In genomic region chr7:150283605-150284004, GRCh38 we compare ENCODE assay signal across 13 cellular contexts. TPM values are rescaled to one million over a fixed set of nuclear protein-coding genes. Genes with fewer than 3 reads are reported as not detected.
A peak's percentile ranks its signal among the peaks of the same experiment; 100 is the strongest.
DNase-seq lines count a peak whose midpoint lies in the region; ATAC-seq, FAIRE-seq and TF ChIP-seq lines count a peak whose summit lies in the region.
"Not testable (repeated sequence)": the region's sequence is repeated elsewhere in the genome, so short reads cannot be mapped to it uniquely, and the experiment has no call there.
"Had no signal": no experiment of that assay in that cellular context is flagged by ENCODE, and none has a peak within 500 bp of the region (broad histone marks: within the 10 kb centered on the region; RNA-seq: fewer than 3 reads in every experiment).

No MANE protein-coding gene starts in this region.

- not testable (repeated sequence) for H3K79me2 ChIP-seq in endothelial cell of umbilical vein (ENCODE audit: control insufficient read depth, insufficient read depth, low read length)

- not testable (repeated sequence) for H3K9me1 ChIP-seq in endothelial cell of umbilical vein (replicated peaks; ENCODE audit: control insufficient read depth, extremely low read depth, insufficient read depth, low read length)

- H3K27me3 Mint-ChIP-seq in activated B cell treated with CpG ODN at 0.5 μM for 24 hours; activated T-cell treated with anti-CD3 and anti-CD28 coated beads, Interleukin-2, amount 50 U/mL, for 4 hours (ENCODE audit: low read depth): not testable (repeated sequence)

- ATAC-seq in A549 (peak; percentile 52 to 62; a peak in 1 of 6 replicates), Panc1 (peak; percentile 80), activated B cell treated with CpG ODN at 0.5 μM for 24 hours (ENCODE audit: low read depth) (peak; percentile 21)
- peak; percentile 88 to 93 for ATAC-seq in activated T-cell treated with anti-CD3 and anti-CD28 coated beads, Interleukin-2, amount 50 U/mL, for 4 hours
- ATAC-seq in activated naive CD4-positive, alpha-beta T cell treated with anti-CD3 and anti-CD28 coated beads, Interleukin-2, amount 50 U/mL, for 72 hours = peak; percentile 84 to 89
- peak; percentile 89 for ATAC-seq in stimulated activated effector memory CD8-positive, alpha-beta T cell treated with anti-CD3 and anti-CD28 coated beads, Interleukin-12 subunit alpha, Interleukin-12 subunit beta, amount 100 ng/mL, for 72 hours

- not testable (repeated sequence) for H3K27ac ChIP-seq in A549; Panc1 (ENCODE audit: low read length); endothelial cell of umbilical vein (ENCODE audit: insufficient read depth, low read depth, low read length)

- H3K9me3 Mint-ChIP-seq in activated B cell treated with CpG ODN at 0.5 μM for 24 hours; activated T-cell treated with anti-CD3 and anti-CD28 coated beads, Interleukin-2, amount 50 U/mL, for 4 hours; activated naive CD4-positive, alpha-beta T cell treated with anti-CD3 and anti-CD28 coated beads, Interleukin-2, amount 50 U/mL, for 72 hours; stimulated activated effector memory CD8-positive, alpha-beta T cell treated with anti-CD3 and anti-CD28 coated beads, Interleukin-12 subunit alpha, Interleukin-12 subunit beta, amount 100 ng/mL, for 72 hours: not testable (repeated sequence)

- not testable (repeated sequence) for TF ChIP-seq EP300 in A549 (IDR thresholded peaks at IDR 0.05)

- DNase-seq in A549 (ENCODE audit: low read depth in 1 of 2, low spot score in 1 of 2); Panc1 (ENCODE audit: low read depth, low spot score); activated B cell treated with CpG ODN at 0.5 μM for 24 hours; activated T-cell treated with anti-CD3 and anti-CD28 coated beads, Interleukin-2, amount 50 U/mL, for 4 hours; activated naive CD4-positive, alpha-beta T cell treated with anti-CD3 and anti-CD28 coated beads, Interleukin-2, amount 50 U/mL, for 72 hours (ENCODE audit: low spot score in 2 of 2); endothelial cell of umbilical vein (ENCODE audit: low read depth, low spot score); stimulated activated effector memory CD8-positive, alpha-beta T cell treated with anti-CD3 and anti-CD28 coated beads, Interleukin-12 subunit alpha, Interleukin-12 subunit beta, amount 100 ng/mL, for 72 hours (ENCODE audit: low spot score in 2 of 2): not testable (repeated sequence)

- dilution Hi-C loops in endothelial cell of umbilical vein (cut with MboI; ENCODE audit: extremely low pct_ligation_motif_present, low sequenced_read_pairs) = not testable (repeated sequence)

- H3K4me3 Mint-ChIP-seq in activated B cell treated with CpG ODN at 0.5 μM for 24 hours; activated T-cell treated with anti-CD3 and anti-CD28 coated beads, Interleukin-2, amount 50 U/mL, for 4 hours; stimulated activated effector memory CD8-positive, alpha-beta T cell treated with anti-CD3 and anti-CD28 coated beads, Interleukin-12 subunit alpha, Interleukin-12 subunit beta, amount 100 ng/mL, for 72 hours: not testable (repeated sequence)

- POLR2A ChIA-PET in A549 (lab: Yijun Ruan, JAX); Panc1 (lab: Charles Lee); activated B cell treated with CpG ODN at 0.5 μM for 24 hours (lab: Charles Lee); endothelial cell of umbilical vein (lab: Charles Lee): not testable (repeated sequence)

- intact Hi-C loops in Panc1 (cut with micrococcal nuclease; ENCODE audit: unreplicated experiment) (loop anchor here (10.0 kb wide), 2 partner anchors 141 to 471 kb away; no protein-coding TSS in a partner anchor), activated B cell treated with CpG ODN at 0.5 μM for 24 hours (cut with micrococcal nuclease) (loop anchor here (10.0 kb wide), 1 partner anchor 701 kb away; no protein-coding TSS in a partner anchor), endothelial cell of umbilical vein (cut with micrococcal nuclease) (loop anchor here (10.0 kb wide), 1 partner anchor 471 kb away; no protein-coding TSS in a partner anchor)

- H3K27me3 ChIP-seq in Panc1 (ENCODE audit: control insufficient read depth, insufficient read depth, low read length); endothelial cell of umbilical vein (ENCODE audit: control insufficient read depth in 2 of 2, insufficient read depth in 2 of 2, low read length in 2 of 2): not testable (repeated sequence)

- H3K4me3 ChIP-seq in A549; Panc1 (ENCODE audit: low read depth in 2 of 2, low read length in 2 of 2); endothelial cell of umbilical vein (replicated peaks in 1 of 3; ENCODE audit: insufficient read depth in 1 of 3, low read depth in 1 of 3, low read length in 3 of 3): not testable (repeated sequence)

- not testable (repeated sequence) for H2AFZ ChIP-seq in endothelial cell of umbilical vein (ENCODE audit: low read depth, low read length)

- not testable (repeated sequence) for H3K4me1 Mint-ChIP-seq in activated B cell treated with CpG ODN at 0.5 μM for 24 hours; activated T-cell treated with anti-CD3 and anti-CD28 coated beads, Interleukin-2, amount 50 U/mL, for 4 hours (ENCODE audit: low read depth); stimulated activated effector memory CD8-positive, alpha-beta T cell treated with anti-CD3 and anti-CD28 coated beads, Interleukin-12 subunit alpha, Interleukin-12 subunit beta, amount 100 ng/mL, for 72 hours

- not testable (repeated sequence) for H3K27ac Mint-ChIP-seq in activated B cell treated with CpG ODN at 0.5 μM for 24 hours; activated naive CD4-positive, alpha-beta T cell treated with anti-CD3 and anti-CD28 coated beads, Interleukin-2, amount 50 U/mL, for 72 hours; stimulated activated effector memory CD8-positive, alpha-beta T cell treated with anti-CD3 and anti-CD28 coated beads, Interleukin-12 subunit alpha, Interleukin-12 subunit beta, amount 100 ng/mL, for 72 hours

- WGBS in A549 (ENCODE audit: missing lambda C conversion rate) = 3% methylated on average over 6 of the region's 6 CpGs

- not testable (repeated sequence) for H3K9ac ChIP-seq in endothelial cell of umbilical vein (replicated peaks; ENCODE audit: extremely low read depth, insufficient read depth, low read length)

- TF ChIP-seq CTCF in A549 (IDR thresholded peaks at IDR 0.05); Panc1 (IDR thresholded peaks at IDR 0.05); activated B cell treated with CpG ODN at 0.5 μM for 24 hours (IDR thresholded peaks at IDR 0.05); endothelial cell of umbilical vein (IDR thresholded peaks at IDR 0.05; ENCODE audit: extremely low read depth in 1 of 2, insufficient read depth in 1 of 2, low read depth in 1 of 2, low read length in 2 of 2): not testable (repeated sequence)

- CTCF ChIA-PET in A549 (lab: Yijun Ruan, JAX); Panc1 (lab: Charles Lee); activated B cell treated with CpG ODN at 0.5 μM for 24 hours (lab: Charles Lee); endothelial cell of umbilical vein (lab: Charles Lee): not testable (repeated sequence)

- not testable (repeated sequence) for H3K36me3 Mint-ChIP-seq in activated B cell treated with CpG ODN at 0.5 μM for 24 hours (ENCODE audit: low read depth); activated T-cell treated with anti-CD3 and anti-CD28 coated beads, Interleukin-2, amount 50 U/mL, for 4 hours (ENCODE audit: insufficient read depth); activated naive CD4-positive, alpha-beta T cell treated with anti-CD3 and anti-CD28 coated beads, Interleukin-2, amount 50 U/mL, for 72 hours; stimulated activated effector memory CD8-positive, alpha-beta T cell treated with anti-CD3 and anti-CD28 coated beads, Interleukin-12 subunit alpha, Interleukin-12 subunit beta, amount 100 ng/mL, for 72 hours

- in situ Hi-C loops in Panc1 (cut with HindIII; ENCODE audit: low pct_unique_long_range_greater_than_20kb, low sequenced_read_pairs) = not testable (repeated sequence)

- not testable (repeated sequence) for H4K20me1 ChIP-seq in endothelial cell of umbilical vein (replicated peaks; ENCODE audit: control insufficient read depth, extremely low read depth, insufficient read depth, low read length)

- H3K9me3 ChIP-seq in A549; Panc1 (ENCODE audit: control insufficient read depth, insufficient read depth, low read depth, low read length); endothelial cell of umbilical vein (replicated peaks; ENCODE audit: control insufficient read depth, insufficient read depth, low read length): not testable (repeated sequence)

- not testable (repeated sequence) for H3K4me1 ChIP-seq in A549; Panc1 (ENCODE audit: control insufficient read depth, insufficient read depth, low read length); endothelial cell of umbilical vein (ENCODE audit: control insufficient read depth, extremely low read depth, insufficient read depth, low read length)

- H3K4me2 ChIP-seq in A549; endothelial cell of umbilical vein (ENCODE audit: insufficient read depth, low read length): not testable (repeated sequence)

- not testable (repeated sequence) for BruUV-seq in Panc1 (replicated peaks; lab: Mats Ljungman, UMichigan); endothelial cell of umbilical vein (replicated peaks; lab: Mats Ljungman, UMichigan)

- H3K36me3 ChIP-seq in Panc1 (ENCODE audit: control insufficient read depth, insufficient read depth, low read length); endothelial cell of umbilical vein (ENCODE audit: control insufficient read depth in 2 of 2, extremely low read depth in 1 of 2, insufficient read depth in 2 of 2, low read length in 2 of 2): not testable (repeated sequence)

- FAIRE-seq in A549 (lab: Jason Lieb, UNC) (peak; percentile 63), endothelial cell of umbilical vein (lab: Jason Lieb, UNC) (peak; percentile 75), islet of Langerhans (lab: Jason Lieb, UNC) (peak; percentile 27)

- not testable (repeated sequence) for TF ChIP-seq POLR2A in A549 (IDR thresholded peaks at IDR 0.05; ENCODE audit: low read length); endothelial cell of umbilical vein (IDR thresholded peaks at IDR 0.05; ENCODE audit: low read depth, low read length)

- not testable (repeated sequence) for TF ChIP-seq RAD21 in A549 (conservative IDR thresholded peaks at IDR 0.05 in 1 of 2, IDR thresholded peaks at IDR 0.05 in 1 of 2)

RNA-seq across cellular contexts. Expression of gene LRRC61, which starts 39.5 kb away (rescaled TPM):
- polyA plus RNA-seq in A549 (2011; rRNA removed) (0.22 and 0.46 TPM in 2 replicates), A549 (2017; fragmentation: RNase III; extraction: RNeasy Plus Mini Kit Qiagen cat#74134 plus additional on column Dnase treatment) (0.10 to 0.47 TPM (median 0.19 TPM) in 3 replicates), endothelial cell of umbilical vein (0.72 TPM in 2 replicates)
- 0.19 and 0.21 TPM in 2 replicates for polyA plus RNA-seq in A549 (2012; cell fraction: cytosol; rRNA removed)
- polyA plus RNA-seq in A549 (2012; cell fraction: nucleus; rRNA removed) = 0.17 and 0.27 TPM in 2 replicates
- 0.24 and 0.29 TPM in 2 replicates for polyA minus RNA-seq in A549 (2011; rRNA and poly(A)+ RNA removed)
- total RNA-seq in Panc1 (2021; ENCODE audit: unreplicated experiment) (13.8 TPM), activated B cell treated with CpG ODN at 0.5 μM for 24 hours (10.7 and 11.0 TPM in 2 replicates), endothelial cell of umbilical vein (0.39 TPM in 1 of 2 replicates, not detected in the other)
- polyA plus RNA-seq in Panc1 (2012; ENCODE audit: insufficient read length) = 24.0 TPM
- total RNA-seq in activated T-cell treated with anti-CD3 and anti-CD28 coated beads, Interleukin-2, amount 50 U/mL, for 4 hours = 10 to 100 TPM; 24.5 to 29.4 (median 26.1) TPM
- 10 to 100 TPM; 10.8 to 22.3 TPM for total RNA-seq in activated naive CD4-positive, alpha-beta T cell treated with anti-CD3 and anti-CD28 coated beads, Interleukin-2, amount 50 U/mL, for 72 hours
- polyA plus RNA-seq in endothelial cell of umbilical vein (2011; cell fraction: cytosol; rRNA removed) = 0.65 and 0.82 TPM in 2 replicates
- 0.24 TPM in 1 of 2 replicates, not detected in the other for polyA plus RNA-seq in endothelial cell of umbilical vein (2011; cell fraction: nucleus; rRNA removed)
- polyA plus RNA-seq in endothelial cell of umbilical vein (2012) = 1.6 and 2.1 TPM in 2 replicates
- polyA minus RNA-seq in endothelial cell of umbilical vein = 0.32 and 2.1 TPM in 2 replicates
- polyA minus RNA-seq in endothelial cell of umbilical vein (2011; cell fraction: cytosol; rRNA and poly(A)+ RNA removed) = 38.1 TPM
- 1.3 and 1.9 TPM in 2 replicates for polyA minus RNA-seq in endothelial cell of umbilical vein (2011; cell fraction: nucleus; rRNA and poly(A)+ RNA removed)
- total RNA-seq: HFFc6, HT1080 had no signal

RNA-seq across cellular contexts. Expression of gene ACTR3C, which starts 39.7 kb away (rescaled TPM):
- polyA plus RNA-seq in A549 (2011; rRNA removed) = 0.40 and 0.43 TPM in 2 replicates
- polyA plus RNA-seq in A549 (2012; cell fraction: cytosol; rRNA removed) = 0.09 TPM in 1 of 2 replicates, not detected in the other
- 0.01 and 0.04 TPM in 2 replicates for polyA plus RNA-seq in A549 (2012; cell fraction: nucleus; rRNA removed)
- 0.43 to 0.58 TPM (median 0.54 TPM) in 3 replicates for polyA plus RNA-seq in A549 (2017; fragmentation: RNase III; extraction: RNeasy Plus Mini Kit Qiagen cat#74134 plus additional on column Dnase treatment)
- polyA minus RNA-seq in A549 (2011; rRNA and poly(A)+ RNA removed) = 0.34 and 0.87 TPM in 2 replicates
- 6.5 TPM for total RNA-seq in Panc1 (2021; ENCODE audit: unreplicated experiment)
- 2.8 TPM for polyA plus RNA-seq in Panc1 (2012; ENCODE audit: insufficient read length)
- 10.1 and 14.3 TPM in 2 replicates for total RNA-seq in activated B cell treated with CpG ODN at 0.5 μM for 24 hours
- 1 to 10 TPM; 5.1 to 7.0 (median 5.5) TPM for total RNA-seq in activated T-cell treated with anti-CD3 and anti-CD28 coated beads, Interleukin-2, amount 50 U/mL, for 4 hours
- total RNA-seq in activated naive CD4-positive, alpha-beta T cell treated with anti-CD3 and anti-CD28 coated beads, Interleukin-2, amount 50 U/mL, for 72 hours = 1 to 10 TPM; 2.3 to 5.8 TPM
- total RNA-seq in endothelial cell of umbilical vein = 0.69 TPM in 1 of 2 replicates, not detected in the other
- 0.24 and 0.33 TPM in 2 replicates for polyA plus RNA-seq in endothelial cell of umbilical vein
- 0.18 and 0.25 TPM in 2 replicates for polyA plus RNA-seq in endothelial cell of umbilical vein (2011; cell fraction: cytosol; rRNA removed)
- polyA plus RNA-seq in endothelial cell of umbilical vein (2011; cell fraction: nucleus; rRNA removed) = 0.06 and 0.66 TPM in 2 replicates
- 1.4 and 1.6 TPM in 2 replicates for polyA plus RNA-seq in endothelial cell of umbilical vein (2012)
- 1.1 and 2.4 TPM in 2 replicates for polyA minus RNA-seq in endothelial cell of umbilical vein
- polyA minus RNA-seq in endothelial cell of umbilical vein (2011; cell fraction: cytosol; rRNA and poly(A)+ RNA removed) = 10.3 TPM
- 0.63 and 0.87 TPM in 2 replicates for polyA minus RNA-seq in endothelial cell of umbilical vein (2011; cell fraction: nucleus; rRNA and poly(A)+ RNA removed)
- total RNA-seq: HFFc6, HT1080 had no signal

RNA-seq across cellular contexts. Expression of gene RARRES2, which starts 57.8 kb away (rescaled TPM):
- polyA plus RNA-seq in A549 (2011; rRNA removed) (not detected in 2 replicates), A549 (2017; fragmentation: RNase III; extraction: RNeasy Plus Mini Kit Qiagen cat#74134 plus additional on column Dnase treatment) (0.11 TPM in 1 of 3 replicates, not detected in the others), endothelial cell of umbilical vein (0.24 TPM in 1 of 2 replicates, not detected in the other)
- polyA plus RNA-seq in A549 (2012; cell fraction: cytosol; rRNA removed) = not detected in 2 replicates
- polyA plus RNA-seq in A549 (2012; cell fraction: nucleus; rRNA removed) = not detected in 2 replicates
- not detected in 2 replicates for polyA minus RNA-seq in A549 (2011; rRNA and poly(A)+ RNA removed)
- total RNA-seq in Panc1 (2021; ENCODE audit: unreplicated experiment) (1.1 TPM), activated B cell treated with CpG ODN at 0.5 μM for 24 hours (not detected in 2 replicates), endothelial cell of umbilical vein (not detected in 2 replicates)
- not detected for polyA plus RNA-seq in Panc1 (2012; ENCODE audit: insufficient read length)
- total RNA-seq in activated T-cell treated with anti-CD3 and anti-CD28 coated beads, Interleukin-2, amount 50 U/mL, for 4 hours = 1 to 10 TPM; 1.2 to 1.4 (median 1.3) TPM
- total RNA-seq in activated naive CD4-positive, alpha-beta T cell treated with anti-CD3 and anti-CD28 coated beads, Interleukin-2, amount 50 U/mL, for 72 hours = under 1 TPM in 1 of 2 donors, not detected in 1; 0.12 TPM
- not detected in 2 replicates for polyA plus RNA-seq in endothelial cell of umbilical vein (2011; cell fraction: cytosol; rRNA removed)
- not detected in 2 replicates for polyA plus RNA-seq in endothelial cell of umbilical vein (2011; cell fraction: nucleus; rRNA removed)
- 0.98 TPM in 1 of 2 replicates, not detected in the other for polyA plus RNA-seq in endothelial cell of umbilical vein (2012)
- 0.57 TPM in 1 of 2 replicates, not detected in the other for polyA minus RNA-seq in endothelial cell of umbilical vein
- not detected for polyA minus RNA-seq in endothelial cell of umbilical vein (2011; cell fraction: cytosol; rRNA and poly(A)+ RNA removed)
- not detected in 2 replicates for polyA minus RNA-seq in endothelial cell of umbilical vein (2011; cell fraction: nucleus; rRNA and poly(A)+ RNA removed)
- total RNA-seq: A673; CD4-positive, alpha-beta memory T cell; HT1080 had no signal
- polyA plus RNA-seq: CD14-positive monocyte; CD4-positive, alpha-beta memory T cell had no signal

Comparison
In these comparisons a context has a peak if more than half of its experiments do, and no peak if none do; other contexts are left out.
1. ATAC-seq: peak in every context shown above with its lines; median percentile 90 in activated T-cell treated with anti-CD3 and anti-CD28 coated beads, Interleukin-2, amount 50 U/mL, for 4 hours; 89 in stimulated activated effector memory CD8-positive, alpha-beta T cell treated with anti-CD3 and anti-CD28 coated beads, Interleukin-12 subunit alpha, Interleukin-12 subunit beta, amount 100 ng/mL, for 72 hours; 86 in activated naive CD4-positive, alpha-beta T cell treated with anti-CD3 and anti-CD28 coated beads, Interleukin-2, amount 50 U/mL, for 72 hours; 80 in Panc1; 57 in A549; 21 in activated B cell treated with CpG ODN at 0.5 μM for 24 hours.